ENCODE assay signal across 11 cellular contexts in the genomic region with DNA sequence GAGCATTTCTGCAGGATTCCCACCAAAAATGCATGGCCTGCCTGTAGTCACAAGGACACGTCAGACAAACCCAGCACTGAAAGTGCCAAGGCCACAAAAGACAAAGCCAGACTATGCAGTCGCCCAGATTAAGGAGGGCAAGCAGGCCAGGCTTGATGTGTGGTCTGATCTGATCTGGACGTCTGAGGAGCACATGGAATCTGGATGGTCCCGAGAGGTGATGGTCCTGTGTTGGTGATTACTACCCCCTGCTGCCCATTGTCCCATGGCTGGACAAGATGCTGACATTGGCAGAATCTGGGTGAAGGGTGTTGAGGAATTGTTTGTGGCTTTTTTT.
"Had no signal": no experiment of that assay in that cellular context is flagged by ENCODE, and none has a peak within 500 bp of the region (broad histone marks: within the 10 kb centered on the region; RNA-seq: fewer than 3 reads in every experiment).

No MANE protein-coding gene starts in this region.

- H3K27me3 ChIP-seq: brain microvascular endothelial cell, esophagus muscularis mucosa, thyroid gland, vagina had no signal

- H3K27ac ChIP-seq: brain microvascular endothelial cell, esophagus muscularis mucosa, thyroid gland, vagina had no signal

- H3K27me3 Mint-ChIP-seq: activated naive CD4-positive, alpha-beta T cell treated with anti-CD3 and anti-CD28 coated beads, Interleukin-2, amount 50 U/mL, for 24 hours had no signal

- H3K4me1 ChIP-seq: thyroid gland, vagina had no signal

- H3K9me3 ChIP-seq: esophagus muscularis mucosa, thyroid gland, vagina had no signal

- H3K4me1 Mint-ChIP-seq: activated naive CD4-positive, alpha-beta T cell treated with anti-CD3 and anti-CD28 coated beads, Interleukin-2, amount 50 U/mL, for 24 hours had no signal

- H3K4me3 ChIP-seq: esophagus muscularis mucosa, thyroid gland, vagina had no signal

- H3K36me3 ChIP-seq: brain microvascular endothelial cell had no signal

- H3K4me3 Mint-ChIP-seq: activated naive CD4-positive, alpha-beta T cell treated with anti-CD3 and anti-CD28 coated beads, Interleukin-2, amount 50 U/mL, for 24 hours; nephron progenitor cell had no signal

- H3K27ac Mint-ChIP-seq: activated naive CD4-positive, alpha-beta T cell treated with anti-CD3 and anti-CD28 coated beads, Interleukin-2, amount 50 U/mL, for 24 hours; activated T-helper 2 cell treated with anti-CD3 and anti-CD28 coated beads, Interferon-gamma antibody, Interleukin-2, Interleukin-4, amounts not matched to agents 10 μg/mL and 5 μg/mL and 100 μg/mL, durations not matched to agents 14 hours and 24 hours and 36 hours; nephron progenitor cell had no signal

- H3K9me3 Mint-ChIP-seq: activated naive CD4-positive, alpha-beta T cell treated with anti-CD3 and anti-CD28 coated beads, Interleukin-2, amount 50 U/mL, for 24 hours; activated T-helper 2 cell treated with anti-CD3 and anti-CD28 coated beads, Interferon-gamma antibody, Interleukin-2, Interleukin-4, amounts not matched to agents 10 μg/mL and 5 μg/mL and 100 μg/mL, durations not matched to agents 14 hours and 24 hours and 36 hours had no signal

- DNase-seq: activated CD4-positive, alpha-beta T cell treated with anti-CD3 and anti-CD28 coated beads, Interleukin-2, amount 50 U/mL, for 48 hours; activated CD4-positive, CD25-positive, alpha-beta regulatory T cell; brain microvascular endothelial cell; cerebellar nuclear complex; nephron progenitor cell; stimulated activated CD4-positive, alpha-beta T cell treated with anti-CD3 and anti-CD28 coated beads, Interleukin-4, amount 100 ng/mL, for 4 hours; thyroid gland had no signal
